ENCODE assay signal across 13 cellular contexts in the genomic region with DNA sequence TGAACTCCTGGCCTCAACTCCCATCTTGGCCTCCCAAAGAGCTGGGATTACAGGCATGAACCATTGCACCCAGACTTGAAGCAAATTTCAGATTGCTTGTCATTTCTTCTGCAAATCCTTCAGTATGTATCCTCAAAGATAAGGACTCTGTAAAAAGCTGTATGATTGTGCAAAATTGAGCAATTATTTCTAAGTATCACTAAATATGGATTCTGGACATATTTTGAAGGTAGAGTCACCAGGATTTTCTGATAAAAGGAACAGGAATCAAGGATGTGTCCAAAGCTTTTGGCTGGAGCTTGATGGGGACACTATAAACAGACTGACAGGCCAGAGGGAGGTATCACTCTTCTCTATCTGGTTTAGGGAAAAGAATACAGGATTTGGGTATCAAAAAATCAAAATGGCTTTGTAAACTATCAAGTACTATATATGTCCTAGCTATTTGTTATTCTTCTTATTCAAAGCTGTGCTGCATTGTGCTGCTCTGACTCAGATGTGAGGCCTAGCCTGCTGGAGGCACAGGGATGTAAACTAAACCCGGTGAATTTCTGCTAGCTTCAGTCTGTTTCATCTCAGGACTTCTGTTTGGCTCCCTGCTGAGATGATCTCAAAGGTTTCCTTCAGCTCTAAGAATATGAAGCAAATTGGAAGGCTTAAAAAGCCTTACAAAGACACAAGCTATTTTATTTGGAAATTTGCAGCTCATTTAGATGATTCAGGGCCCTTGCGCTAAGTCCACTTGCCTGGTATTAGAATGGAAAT. TPM values are rescaled to one million over a fixed set of nuclear protein-coding genes. Genes with fewer than 3 reads are reported as not detected.
DNase-seq lines count a peak whose midpoint lies in the region; FAIRE-seq and TF ChIP-seq lines count a peak whose summit lies in the region.
"Had no signal": no experiment of that assay in that cellular context is flagged by ENCODE, and none has a peak within 500 bp of the region (broad histone marks: within the 10 kb centered on the region; RNA-seq: fewer than 3 reads in every experiment).

No MANE protein-coding gene starts in this region.

- 63% methylated on average over 2 of the region's 2 CpGs for WGBS in mesenchymal stem cell

- TF ChIP-seq CTCF in astrocyte of the cerebellum (IDR thresholded peaks at IDR 0.05; ENCODE audit: low read depth, low read length, missing control alignments): no peak
- no peak for TF ChIP-seq CTCF in kidney (IDR thresholded peaks at IDR 0.05; ENCODE audit: borderline replicate concordance, extremely low read depth, insufficient read depth)
- no peak for TF ChIP-seq CTCF in MM.1S (IDR thresholded peaks at IDR 0.05; ENCODE audit: low read length)

- H4K8ac ChIP-seq in mesenchymal stem cell (ENCODE audit: low read length): no peak overlapping the region

- no peak overlapping the region for H2BK15ac ChIP-seq in mesenchymal stem cell (ENCODE audit: low read depth, poor library complexity, severe bottlenecking)

- H3K27ac ChIP-seq in mesenchymal stem cell (ENCODE audit: low read length, poor library complexity, severe bottlenecking): peak overlapping the region; percentile 67
- H3K27ac ChIP-seq in kidney (ENCODE audit: low read depth in 2 of 2, low read length in 2 of 2): no peak overlapping the region
- H3K27ac ChIP-seq in MM.1S (ENCODE audit: low read length): no peak overlapping the region

- no peak overlapping the region for H2BK5ac ChIP-seq in mesenchymal stem cell (ENCODE audit: low read depth, low read length, poor library complexity, severe bottlenecking)

- H4K20me1 ChIP-seq in MM.1S (ENCODE audit: insufficient read depth, low read length): peaks cover 18% of the 10 kb centered on the region

- DNase-seq in AG08396 (ENCODE audit: low spot score): peak; percentile 64
- peak; percentile 28 for DNase-seq in HT1080 (ENCODE audit: low read depth)
- DNase-seq in astrocyte of the cerebellum (ENCODE audit: low read depth): peak; percentile 69
- DNase-seq in mesenchymal stem cell: peak; percentile 67
- no peak for DNase-seq in UCSD-AML1 (lab: John Stamatoyannopoulos, UW; ENCODE audit: unreplicated experiment)
- no peak for DNase-seq in DMS79 (lab: John Stamatoyannopoulos, UW)
- DNase-seq in kidney: no peak
- DNase-seq in MM.1S: no peak
- DNase-seq: NCI-H187 had no signal

- FAIRE-seq in kidney (lab: Jason Lieb, UNC): no peak
- FAIRE-seq: bronchial epithelial cell, keratinocyte had no signal

- H3K9me3 ChIP-seq in mesenchymal stem cell (ENCODE audit: control insufficient read depth, low read length) (no peaks in the 10 kb centered on the region), kidney (ENCODE audit: control insufficient read depth in 1 of 2, low read length in 2 of 2) (no peaks in the 10 kb centered on the region), MM.1S (replicated peaks; ENCODE audit: insufficient read depth, low read length) (no peaks in the 10 kb centered on the region)

- no peak overlapping the region for H3K14ac ChIP-seq in mesenchymal stem cell (ENCODE audit: low read length in 2 of 2)

- H3K18ac ChIP-seq in mesenchymal stem cell (ENCODE audit: low read depth in 1 of 2, low read length in 2 of 2): no peak overlapping the region

- H2AK5ac ChIP-seq in mesenchymal stem cell (ENCODE audit: low read length, severe bottlenecking): no peak overlapping the region

- H3K4me3 ChIP-seq in astrocyte of the cerebellum (ENCODE audit: low read depth, low read length) (no peak overlapping the region), mesenchymal stem cell (ENCODE audit: insufficient read depth in 1 of 2, low read depth in 1 of 2, low read length in 2 of 2) (no peak overlapping the region), kidney (ENCODE audit: low read length in 2 of 2) (no peak overlapping the region), MM.1S (ENCODE audit: low read length) (no peak overlapping the region)

- H2AFZ ChIP-seq in mesenchymal stem cell (ENCODE audit: low read depth, low read length): no peak overlapping the region
- H2AFZ ChIP-seq in MM.1S (ENCODE audit: low read length): no peak overlapping the region

- no peak overlapping the region for H2BK120ac ChIP-seq in mesenchymal stem cell (ENCODE audit: low read depth, low read length)

- H3K4me2 ChIP-seq in mesenchymal stem cell (ENCODE audit: low read length, poor library complexity, severe bottlenecking): no peak overlapping the region
- no peak overlapping the region for H3K4me2 ChIP-seq in MM.1S (ENCODE audit: low read depth, low read length)

- H3K4me1 ChIP-seq in mesenchymal stem cell (ENCODE audit: control insufficient read depth, insufficient read depth, low read depth, low read length) (peaks cover 11% of the 10 kb centered on the region), kidney (ENCODE audit: control insufficient read depth in 1 of 2, insufficient read depth in 1 of 2, low read depth in 1 of 2, low read length in 2 of 2) (no peaks in the 10 kb centered on the region), MM.1S (ENCODE audit: low read length) (no peaks in the 10 kb centered on the region)

- peaks cover 52% of the 10 kb centered on the region for H3F3A ChIP-seq in MM.1S (ENCODE audit: insufficient read depth, low read length)

- no peaks in the 10 kb centered on the region for H3K9me2 ChIP-seq in MM.1S (replicated peaks; ENCODE audit: insufficient read depth, low read length)

- intact Hi-C loops in kidney (cut with DNase I): no loop called here

- H3K36me3 ChIP-seq in mesenchymal stem cell (ENCODE audit: control insufficient read depth in 1 of 2, insufficient read depth in 2 of 2, low read depth in 1 of 2, low read length in 2 of 2) (peaks cover 22 to 71% of the 10 kb centered on the region in 2 experiments), kidney (ENCODE audit: control insufficient read depth in 1 of 2, insufficient read depth in 2 of 2, low read length in 2 of 2) (peaks cover 11 to 18% of the 10 kb centered on the region in 2 donors), MM.1S (replicated peaks; ENCODE audit: insufficient read depth, low read length) (peaks cover 17% of the 10 kb centered on the region)

- H3K79me1 ChIP-seq in mesenchymal stem cell (replicated peaks; ENCODE audit: low read length, poor library complexity, severe bottlenecking): no peaks in the 10 kb centered on the region

- in situ Hi-C loops in astrocyte of the cerebellum (cut with HindIII; ENCODE audit: low sequenced_read_pairs): no loop called here

- H4K91ac ChIP-seq in mesenchymal stem cell (ENCODE audit: low read length): no peak overlapping the region

- H3K27me3 ChIP-seq in mesenchymal stem cell (ENCODE audit: control insufficient read depth in 1 of 2, insufficient read depth in 1 of 2, low read length in 2 of 2) (no peaks in the 10 kb centered on the region), MM.1S (replicated peaks; ENCODE audit: insufficient read depth, low read length) (no peaks in the 10 kb centered on the region)

- no peak overlapping the region for H2BK12ac ChIP-seq in mesenchymal stem cell (ENCODE audit: low read length in 2 of 2)

- no peak overlapping the region for H3K23ac ChIP-seq in mesenchymal stem cell (ENCODE audit: low read length in 2 of 2)

- H3K9ac ChIP-seq in mesenchymal stem cell (ENCODE audit: low read length) (peak overlapping the region; percentile 36), kidney (ENCODE audit: low read length in 2 of 2) (no peak overlapping the region), MM.1S (ENCODE audit: low read length) (no peak overlapping the region)

- H3K4ac ChIP-seq in mesenchymal stem cell (ENCODE audit: low read depth in 1 of 2, low read length in 2 of 2): no peak overlapping the region

- peaks cover 20% of the 10 kb centered on the region for H3K79me2 ChIP-seq in MM.1S (ENCODE audit: low read length)

RNA-seq across cellular contexts. Expression of a gene that starts 8.3 kb away (rescaled TPM):
- 1,087 and 1,109 TPM in 2 replicates for total RNA-seq in HT1080 (2014; rRNA removed; shearing (Covaris generic))
- polyA plus RNA-seq in HT1080 (2015; cell fraction: cytosol; rRNA removed): 1,501 and 1,905 TPM in 2 replicates
- 627 and 820 TPM in 2 replicates for polyA plus RNA-seq in HT1080 (2015; cell fraction: nucleus; rRNA removed)
- 917 TPM for polyA plus RNA-seq in mesenchymal stem cell (2013, experiment 1 of 2)
- polyA plus RNA-seq in mesenchymal stem cell (2013, experiment 2 of 2): 925 TPM
- total RNA-seq in kidney: 1,027 TPM
- 1,047 TPM for polyA plus RNA-seq in kidney (ENCODE audit: insufficient read depth, low read depth, low replicate concordance)

RNA-seq across cellular contexts. Expression of a gene that starts 30.0 kb away (rescaled TPM):
- 10.1 and 10.5 TPM in 2 replicates for total RNA-seq in HT1080 (2014; rRNA removed; shearing (Covaris generic))
- polyA plus RNA-seq in HT1080 (2015; cell fraction: cytosol; rRNA removed): 6.6 and 7.8 TPM in 2 replicates
- polyA plus RNA-seq in HT1080 (2015; cell fraction: nucleus; rRNA removed): 13.6 and 17.9 TPM in 2 replicates
- 0.61 TPM for polyA plus RNA-seq in mesenchymal stem cell (2013, experiment 1 of 2)
- polyA plus RNA-seq in mesenchymal stem cell (2013, experiment 2 of 2): 0.62 TPM
- 0.16 TPM for total RNA-seq in kidney
- polyA plus RNA-seq in kidney (ENCODE audit: insufficient read depth, low read depth, low replicate concordance): not detected

RNA-seq across cellular contexts. Expression of a gene that starts 36.9 kb away (rescaled TPM):
- total RNA-seq in HT1080 (2014; rRNA removed; shearing (Covaris generic)): 3.2 TPM in 1 of 2 replicates, not detected in the other
- polyA plus RNA-seq in HT1080 (2015; cell fraction: cytosol; rRNA removed): 0.20 TPM in 1 of 2 replicates, not detected in the other
- polyA plus RNA-seq in HT1080 (2015; cell fraction: nucleus; rRNA removed): 0.45 and 0.61 TPM in 2 replicates
- 0.18 TPM for polyA plus RNA-seq in mesenchymal stem cell (2013, experiment 1 of 2)
- 0.29 TPM for polyA plus RNA-seq in mesenchymal stem cell (2013, experiment 2 of 2)
- total RNA-seq in kidney: 3.8 TPM
- polyA plus RNA-seq in kidney (ENCODE audit: insufficient read depth, low read depth, low replicate concordance): 1.5 TPM
- total RNA-seq: bronchial epithelial cell; T-helper 2 cell treated with Interferon-gamma antibody and Interleukin-4, amounts not matched to agents 100 ng/mL and 5 ng/mL, for 36 hours had no signal
- polyA plus RNA-seq: IgD-negative memory B cell had no signal

Comparison
In these comparisons a context has a peak if more than half of its experiments do, and no peak if none do; other contexts are left out.
1. DNase-seq: peak in AG08396 (single experiment), HT1080 (single experiment), astrocyte of the cerebellum (single experiment) and mesenchymal stem cell (single experiment); none in UCSD-AML1 (single experiment), DMS79 (single experiment), kidney (single experiment) and MM.1S (single experiment).